ENCODE assay signal across 9 cellular contexts in the genomic region with DNA sequence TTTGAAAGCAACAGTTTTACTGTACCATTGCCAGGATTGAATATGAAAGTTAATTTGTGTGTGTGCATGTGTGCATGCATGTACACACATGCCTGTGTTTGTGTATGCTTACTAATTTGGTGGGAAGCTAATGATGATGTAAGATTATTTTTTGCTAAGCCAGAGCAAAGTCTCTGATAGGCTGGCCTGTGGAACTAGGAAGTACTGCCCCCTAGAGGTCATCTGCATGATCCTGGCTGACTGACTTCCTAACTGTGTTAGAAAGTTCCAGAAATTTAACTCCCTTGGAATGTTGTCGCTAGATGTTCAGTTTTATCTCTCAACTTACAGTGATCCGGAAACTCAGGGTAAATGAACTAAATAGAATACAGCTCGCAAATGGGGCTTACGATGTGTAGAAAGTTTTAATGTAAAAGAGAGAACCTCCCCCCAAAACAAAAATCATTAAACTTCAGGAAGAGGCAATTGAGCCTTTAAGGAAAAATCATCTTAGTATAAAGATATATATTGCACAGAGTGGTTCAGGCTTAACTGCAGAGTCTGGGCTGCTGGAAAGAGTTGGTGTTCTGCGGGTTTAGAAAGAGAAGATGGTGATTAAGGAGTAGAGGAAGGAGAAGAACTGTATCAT. TPM values are rescaled to one million over a fixed set of nuclear protein-coding genes. Genes with fewer than 3 reads are reported as not detected.
A peak's percentile ranks its signal among the peaks of the same experiment; 100 is the strongest.
DNase-seq lines count a peak whose midpoint lies in the region; ATAC-seq and TF ChIP-seq lines count a peak whose summit lies in the region.
"Had no signal": no experiment of that assay in that cellular context is flagged by ENCODE, and none has a peak within 500 bp of the region (broad histone marks: within the 10 kb centered on the region; RNA-seq: fewer than 3 reads in every experiment).

No MANE protein-coding gene starts in this region.

- H3K9me3 Mint-ChIP-seq in CD4-positive, CD25-positive, alpha-beta regulatory T cell, result peaks cover 0 to 9% (median 1%) of the 10 kb centered on the region in 7 donors

- H2AFZ ChIP-seq in OCI-LY3 (ENCODE audit: low read depth, low read length), result no peak overlapping the region

- peak overlapping the region in 1 of 3 donors; percentile 24 for H3K27ac Mint-ChIP-seq in CD4-positive, CD25-positive, alpha-beta regulatory T cell
- H3K27ac Mint-ChIP-seq: IgD-negative memory B cell had no signal

- H3K36me3 ChIP-seq in CD4-positive, CD25-positive, alpha-beta regulatory T cell (ENCODE audit: control insufficient read depth, insufficient read depth, low read length), result no peaks in the 10 kb centered on the region
- H3K36me3 ChIP-seq in OCI-LY3 (replicated peaks; ENCODE audit: low read depth, low read length), result no peaks in the 10 kb centered on the region
- no peaks in the 10 kb centered on the region for H3K36me3 ChIP-seq in left ventricle myocardium inferior

- peak; percentile 35 to 65 (median 60) for DNase-seq in CD4-positive, CD25-positive, alpha-beta regulatory T cell
- DNase-seq in GM19238 (ENCODE audit: insufficient read length, low spot score), result peak; percentile 13
- DNase-seq in activated naive CD4-positive, alpha-beta T cell treated with anti-CD3 and anti-CD28 coated beads, Interleukin-2, amount 50 U/mL, for 16 hours, result peak; percentile 49
- DNase-seq in left ventricle myocardium inferior, result no peak
- peak; percentile 5 to 59 (median 28) for DNase-seq in stimulated activated CD4-positive, alpha-beta T cell treated with anti-CD3 and anti-CD28 coated beads, Interleukin-12 subunit alpha, Interleukin-12 subunit beta, amount 100 ng/mL, for 48 hours (ENCODE audit: low read depth in 2 of 3, low spot score in 1 of 3)
- DNase-seq in islet precursor cell, result no peak

- peaks cover 0 to 2% of the 10 kb centered on the region in 2 experiments for H3K9me3 ChIP-seq in CD4-positive, CD25-positive, alpha-beta regulatory T cell (ENCODE audit: control insufficient read depth in 2 of 2, low read length in 2 of 2)
- H3K9me3 ChIP-seq in OCI-LY3 (ENCODE audit: insufficient read depth, low read length), result peaks cover 4% of the 10 kb centered on the region; the same call in 1 of the 2 replicates
- peaks cover 24% of the 10 kb centered on the region for H3K9me3 ChIP-seq in left ventricle myocardium inferior (replicated peaks)

- peaks cover 0 to 7% (median 2%) of the 10 kb centered on the region in 4 donors for H3K4me1 Mint-ChIP-seq in CD4-positive, CD25-positive, alpha-beta regulatory T cell

- H3K9ac ChIP-seq in OCI-LY3 (ENCODE audit: low read length), result no peak overlapping the region

- H3K4me1 ChIP-seq in CD4-positive, CD25-positive, alpha-beta regulatory T cell (ENCODE audit: control insufficient read depth, insufficient read depth, low read length, poor library complexity, severe bottlenecking), result no peaks in the 10 kb centered on the region
- H3K4me1 ChIP-seq in OCI-LY3 (ENCODE audit: low read length) (peaks cover 8% of the 10 kb centered on the region), left ventricle myocardium inferior (peaks cover 19% of the 10 kb centered on the region)

- H3K36me3 Mint-ChIP-seq in CD4-positive, CD25-positive, alpha-beta regulatory T cell, result no peaks in the 10 kb centered on the region
- H3K36me3 Mint-ChIP-seq: IgD-negative memory B cell had no signal

- no peak overlapping the region for H3K4me3 ChIP-seq in CD4-positive, CD25-positive, alpha-beta regulatory T cell (ENCODE audit: low read depth, low read length)
- H3K4me3 ChIP-seq in OCI-LY3 (ENCODE audit: low read length) (no peak overlapping the region), left ventricle myocardium inferior (no peak overlapping the region)

- H3K79me2 ChIP-seq in OCI-LY3 (ENCODE audit: low read length), result no peaks in the 10 kb centered on the region

- no peak overlapping the region for H3K4me2 ChIP-seq in OCI-LY3 (ENCODE audit: low read length)

- peaks cover 2% of the 10 kb centered on the region for H3K27me3 ChIP-seq in CD4-positive, CD25-positive, alpha-beta regulatory T cell (ENCODE audit: control insufficient read depth, insufficient read depth, low read length)
- H3K27me3 ChIP-seq in OCI-LY3 (ENCODE audit: low read depth, low read length) (peaks cover 3% of the 10 kb centered on the region; the same call in 1 of the 2 replicates), left ventricle myocardium inferior (ENCODE audit: low read depth) (no peaks in the 10 kb centered on the region)

- ATAC-seq in CD4-positive, CD25-positive, alpha-beta regulatory T cell (ENCODE audit: low read depth in 2 of 2), result peak; percentile 71 to 73
- ATAC-seq in HG02610 (IDR thresholded peaks at IDR 0.05; ENCODE audit: unreplicated experiment), result no peak

- TF ChIP-seq CTCF in OCI-LY3 (IDR thresholded peaks at IDR 0.05; ENCODE audit: low read depth, low read length) (peak; percentile 78), left ventricle myocardium inferior (IDR thresholded peaks at IDR 0.05; ENCODE audit: borderline replicate concordance) (peak; percentile 68)

- no peaks in the 10 kb centered on the region for H4K20me1 ChIP-seq in OCI-LY3 (ENCODE audit: insufficient read depth, low read length)

- H3K27me3 Mint-ChIP-seq in CD4-positive, CD25-positive, alpha-beta regulatory T cell, result peaks cover 22% of the 10 kb centered on the region
- H3K27me3 Mint-ChIP-seq: IgD-negative memory B cell had no signal

- H3K4me3 Mint-ChIP-seq in CD4-positive, CD25-positive, alpha-beta regulatory T cell, result peak overlapping the region in 1 of 4 donors; percentile 51
- H3K4me3 Mint-ChIP-seq: IgD-negative memory B cell had no signal

- intact Hi-C loops in left ventricle myocardium inferior (cut with micrococcal nuclease), result no loop called here

- H3K27ac ChIP-seq in CD4-positive, CD25-positive, alpha-beta regulatory T cell (ENCODE audit: insufficient read depth, low read length, poor library complexity, severe bottlenecking), result no peak overlapping the region
- no peak overlapping the region for H3K27ac ChIP-seq in OCI-LY3 (ENCODE audit: low read length)
- no peak overlapping the region for H3K27ac ChIP-seq in left ventricle myocardium inferior (replicated peaks)

RNA-seq across cellular contexts. Expression of gene SLC38A1, which starts 34.3 kb away (rescaled TPM):
- 342 TPM for total RNA-seq in CD4-positive, CD25-positive, alpha-beta regulatory T cell
- 100 to 1,000 TPM; 257 to 279 (median 272) TPM for polyA plus RNA-seq in CD4-positive, CD25-positive, alpha-beta regulatory T cell
- 134 TPM for total RNA-seq in left ventricle myocardium inferior

Comparison
In these comparisons a context has a peak if more than half of its experiments do, and no peak if none do; other contexts are left out.
1. DNase-seq: peak in CD4-positive, CD25-positive, alpha-beta regulatory T cell (3 of 3), GM19238 (single experiment), activated naive CD4-positive, alpha-beta T cell treated with anti-CD3 and anti-CD28 coated beads, Interleukin-2, amount 50 U/mL, for 16 hours (single experiment) and stimulated activated CD4-positive, alpha-beta T cell treated with anti-CD3 and anti-CD28 coated beads, Interleukin-12 subunit alpha, Interleukin-12 subunit beta, amount 100 ng/mL, for 48 hours (3 of 3); none in left ventricle myocardium inferior (single experiment) and islet precursor cell (single experiment).